In genomic region chr3:10142707-10143560, GRCh38 we compare ENCODE assay signal across 8 cellular contexts. TPM values are rescaled to one million over a fixed set of nuclear protein-coding genes. Genes with fewer than 3 reads are reported as not detected.
A peak's percentile ranks its signal among the peaks of the same experiment; 100 is the strongest.
DNase-seq lines count a peak whose midpoint lies in the region; ATAC-seq and TF ChIP-seq lines count a peak whose summit lies in the region.

No MANE protein-coding gene starts in this region.

- peaks cover 0 to 17% (median 0%) of the 10 kb centered on the region in 3 donors for H3K36me3 ChIP-seq in Peyer's patch
- no peaks in the 10 kb centered on the region for H3K36me3 ChIP-seq in mucosa of stomach (ENCODE audit: control insufficient read depth, insufficient read depth, low read length)

- no peak for TF ChIP-seq POLR2A in Peyer's patch (IDR thresholded peaks at IDR 0.05)

- peaks cover 10% of the 10 kb centered on the region for H3K36me3 Mint-ChIP-seq in chondrocyte (ENCODE audit: low read depth)

- DNase-seq in NCI-H2081 (lab: John Stamatoyannopoulos, UW) (peak; percentile 16 to 34), NCI-H2081 treated with DMSO at 0.1 percent for 48 hours (lab: John Stamatoyannopoulos, UW) (no peak), Peyer's patch (peak in 1 of 3 donors; percentile 51), chondrocyte (ENCODE audit: low spot score) (no peak), GF-D8 (lab: John Stamatoyannopoulos, UW) (no peak), GM19240 (ENCODE audit: insufficient read length, low spot score) (no peak)

- peaks cover 33% of the 10 kb centered on the region for H3K4me1 Mint-ChIP-seq in chondrocyte (ENCODE audit: low read depth)

- H3K9me3 ChIP-seq in Peyer's patch (no peaks in the 10 kb centered on the region), mucosa of stomach (ENCODE audit: control insufficient read depth, low read length) (no peaks in the 10 kb centered on the region)

- TF ChIP-seq CTCF in Peyer's patch (IDR thresholded peaks at IDR 0.05) (no peak), chondrocyte (IDR thresholded peaks at IDR 0.05) (no peak)

- no peaks in the 10 kb centered on the region for H3K27me3 Mint-ChIP-seq in chondrocyte (ENCODE audit: low read depth)

- H3K9ac ChIP-seq in mucosa of stomach (ENCODE audit: low read length) = no peak overlapping the region

- H3K27ac ChIP-seq in Peyer's patch = peak overlapping the region; percentile 86 to 97 (median 92)

- peak overlapping the region; percentile 97 for H3K27ac Mint-ChIP-seq in chondrocyte (ENCODE audit: unreplicated experiment)

- H3K4me3 ChIP-seq in Peyer's patch (peak overlapping the region; percentile 54 to 91 (median 72)), mucosa of stomach (ENCODE audit: low read length) (peak overlapping the region; percentile 74)

- H3K9me3 Mint-ChIP-seq in chondrocyte (ENCODE audit: low read depth) = no peaks in the 10 kb centered on the region

- ATAC-seq in HG03439 (IDR thresholded peaks at IDR 0.05; ENCODE audit: unreplicated experiment) = no peak

- peak overlapping the region; percentile 80 for H3K4me3 Mint-ChIP-seq in chondrocyte (ENCODE audit: unreplicated experiment)

- no peaks in the 10 kb centered on the region for H3K27me3 ChIP-seq in Peyer's patch
- H3K27me3 ChIP-seq in mucosa of stomach (ENCODE audit: control insufficient read depth, insufficient read depth, low read length) = no peaks in the 10 kb centered on the region

- peaks cover 0 to 24% (median 8%) of the 10 kb centered on the region in 4 donors for H3K4me1 ChIP-seq in Peyer's patch
- H3K4me1 ChIP-seq in mucosa of stomach (ENCODE audit: control insufficient read depth, insufficient read depth, low read length) = peaks cover 18% of the 10 kb centered on the region

RNA-seq across cellular contexts. Expression of gene VHL, which starts 1.4 kb away (rescaled TPM):
- total RNA-seq in Peyer's patch (10 to 100 TPM; 44.0 to 62.7 (median 52.6) TPM), chondrocyte (31.4 to 39.1 TPM (median 38.5 TPM) in 3 replicates)

RNA-seq across cellular contexts. Expression of gene IRAK2, which starts 21.8 kb away (rescaled TPM):
- total RNA-seq in Peyer's patch (10 to 100 TPM in 3 of 4 donors, 1 to 10 TPM in 1; 9.1 to 17.3 (median 11.0) TPM), chondrocyte (0.63 to 1.6 TPM (median 1.6 TPM) in 3 replicates)

RNA-seq across cellular contexts. Expression of gene BRK1, which starts 27.5 kb away (rescaled TPM):
- 100 to 1,000 TPM in 1 of 4 donors, 10 to 100 TPM in 3; 43.7 to 104 (median 60.4) TPM for total RNA-seq in Peyer's patch
- 113 to 122 TPM (median 117 TPM) in 3 replicates for total RNA-seq in chondrocyte

RNA-seq across cellular contexts. Expression of gene FANCD2OS, which starts 34.9 kb away (rescaled TPM):
- total RNA-seq in Peyer's patch = not detected
- total RNA-seq in chondrocyte = not detected in 3 replicates

Comparison
In these comparisons a context has a peak if more than half of its experiments do, and no peak if none do; other contexts are left out.
1. DNase-seq: peak in NCI-H2081 (2 of 2); none in NCI-H2081 treated with DMSO at 0.1 percent for 48 hours (single experiment), chondrocyte (single experiment), GF-D8 (single experiment) and GM19240 (single experiment).